Comparison of ENCODE assay signal across 11 cellular contexts in the genomic region with DNA sequence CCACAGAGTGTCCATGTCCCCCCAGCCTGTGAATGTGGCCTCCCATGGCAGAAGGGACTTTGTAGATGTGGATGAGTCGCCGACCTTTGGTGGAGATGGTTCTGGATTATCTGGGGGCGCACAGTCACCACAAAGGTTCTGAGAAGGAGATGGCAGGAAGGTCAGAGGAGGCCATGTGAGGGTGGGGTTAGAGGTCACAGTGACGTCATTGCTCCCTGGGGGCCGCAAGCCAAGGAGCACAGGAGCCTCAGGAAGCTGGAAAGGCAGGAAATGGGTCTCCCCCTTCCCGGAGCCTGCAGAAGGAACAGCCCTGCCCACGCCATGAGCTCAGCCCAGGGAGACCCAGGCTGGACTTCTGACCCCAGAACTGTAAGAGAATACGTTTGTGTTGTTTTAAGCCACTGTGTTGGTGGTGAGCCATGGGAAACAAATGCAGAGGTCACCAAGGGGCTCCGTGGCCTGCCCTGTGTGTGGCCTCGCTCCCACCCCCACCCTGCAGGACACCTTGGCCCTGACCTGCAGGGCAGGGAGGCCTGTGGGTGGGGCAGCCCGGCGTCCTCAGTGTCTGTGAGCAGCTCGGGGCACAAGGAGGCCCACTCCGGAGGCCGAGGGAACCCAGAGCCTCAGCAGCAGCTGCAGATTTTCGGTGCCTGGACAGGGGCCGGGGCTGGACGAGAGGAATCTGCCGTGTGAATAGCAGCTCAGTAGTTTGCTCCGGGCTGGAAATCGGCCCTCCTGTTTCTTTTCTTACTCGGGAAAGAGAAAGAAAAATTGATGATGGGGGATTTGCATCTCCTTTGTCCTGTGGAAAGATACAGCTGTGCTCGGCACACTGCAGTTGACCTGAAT. TPM values are rescaled to one million over a fixed set of nuclear protein-coding genes. Genes with fewer than 3 reads are reported as not detected.
DNase-seq lines count a peak whose midpoint lies in the region; ATAC-seq, FAIRE-seq and TF ChIP-seq lines count a peak whose summit lies in the region.
"Had no signal": no experiment of that assay in that cellular context is flagged by ENCODE, and none has a peak within 500 bp of the region (broad histone marks: within the 10 kb centered on the region; RNA-seq: fewer than 3 reads in every experiment).

No MANE protein-coding gene starts in this region.

- H3K79me2 ChIP-seq in neural progenitor cell (ENCODE audit: low read depth): no peaks in the 10 kb centered on the region

- H4K20me1 ChIP-seq in neural progenitor cell (ENCODE audit: low read depth): no peaks in the 10 kb centered on the region

- no peaks in the 10 kb centered on the region for H3K36me3 Mint-ChIP-seq in CD8-positive, alpha-beta T cell
- H3K36me3 Mint-ChIP-seq in neural progenitor cell: no peaks in the 10 kb centered on the region

- H3K4me1 ChIP-seq in CD8-positive, alpha-beta T cell (ENCODE audit: insufficient read depth, low read length): peaks cover 3% of the 10 kb centered on the region
- H3K4me1 ChIP-seq in neural progenitor cell: peaks cover 5% of the 10 kb centered on the region

- CTCF ChIA-PET in CD8-positive, alpha-beta T cell (lab: Charles Lee): no interaction called here

- no peak for FAIRE-seq in RCC 7860 (lab: Jason Lieb, UNC)

- no peaks in the 10 kb centered on the region for H3K9me3 Mint-ChIP-seq in CD8-positive, alpha-beta T cell
- H3K9me3 Mint-ChIP-seq in neural progenitor cell: no peaks in the 10 kb centered on the region
- H3K9me3 Mint-ChIP-seq: effector memory CD8-positive, alpha-beta T cell had no signal

- H2AFZ ChIP-seq in neural progenitor cell (replicated peaks): no peak overlapping the region

- no peaks in the 10 kb centered on the region for H3K9me3 ChIP-seq in CD8-positive, alpha-beta T cell (ENCODE audit: low read length)
- no peaks in the 10 kb centered on the region for H3K9me3 ChIP-seq in neural progenitor cell (ENCODE audit: low read depth)

- POLR2A ChIA-PET in CD8-positive, alpha-beta T cell (lab: Charles Lee): no interaction called here

- TF ChIP-seq CTCF in CD8-positive, alpha-beta T cell (IDR thresholded peaks at IDR 0.05): no peak
- TF ChIP-seq CTCF in fibroblast of mammary gland (conservative IDR thresholded peaks at IDR 0.05; ENCODE audit: control insufficient read depth, insufficient read depth, low read depth, low read length): no peak
- no peak for TF ChIP-seq CTCF in neural progenitor cell (IDR thresholded peaks at IDR 0.05)

- ATAC-seq in CD8-positive, alpha-beta T cell: no peak
- no peak for ATAC-seq in HG03378 (IDR thresholded peaks at IDR 0.05; ENCODE audit: unreplicated experiment)
- ATAC-seq: effector memory CD8-positive, alpha-beta T cell; Panc1 had no signal

- H3K4me1 Mint-ChIP-seq in CD8-positive, alpha-beta T cell (ENCODE audit: low read depth): peaks cover 5% of the 10 kb centered on the region
- peaks cover 25% of the 10 kb centered on the region for H3K4me1 Mint-ChIP-seq in neural progenitor cell

- no peak overlapping the region for H3K4me3 ChIP-seq in CD8-positive, alpha-beta T cell (ENCODE audit: low read depth, low read length)
- H3K4me3 ChIP-seq in fibroblast of mammary gland (ENCODE audit: control insufficient read depth, low read depth, low read length): no peak overlapping the region
- H3K4me3 ChIP-seq in neural progenitor cell: no peak overlapping the region

- H3K27ac Mint-ChIP-seq in CD8-positive, alpha-beta T cell: peak overlapping the region; percentile 53
- H3K27ac Mint-ChIP-seq in neural progenitor cell: peak overlapping the region; percentile 55
- H3K27ac Mint-ChIP-seq: memory B cell had no signal

- no peak overlapping the region for H3K9ac ChIP-seq in neural progenitor cell

- intact Hi-C loops in CD8-positive, alpha-beta T cell (cut with DNase I, micrococcal nuclease): no loop called here

- H3F3A ChIP-seq in neural progenitor cell (ENCODE audit: low read depth): no peaks in the 10 kb centered on the region

- no peak overlapping the region for H3K27ac ChIP-seq in CD8-positive, alpha-beta T cell (ENCODE audit: low read depth, low read length)
- H3K27ac ChIP-seq in neural progenitor cell: no peak overlapping the region

- DNase-seq in CD8-positive, alpha-beta T cell: no peak
- peak; percentile 47 for DNase-seq in RCC 7860 (ENCODE audit: low spot score)
- peak; percentile 78 for DNase-seq in fibroblast of mammary gland (ENCODE audit: low read depth)
- no peak for DNase-seq in neural progenitor cell (ENCODE audit: low spot score)
- DNase-seq in hippocampal formation (lab: John Stamatoyannopoulos, UW): no peak
- DNase-seq in A172 (ENCODE audit: low spot score): no peak
- no peak for DNase-seq in GOT3 (lab: John Stamatoyannopoulos, UW)
- DNase-seq: effector memory CD8-positive, alpha-beta T cell had no signal

- no peak overlapping the region for H3K4me3 Mint-ChIP-seq in CD8-positive, alpha-beta T cell
- no peak overlapping the region for H3K4me3 Mint-ChIP-seq in neural progenitor cell
- H3K4me3 Mint-ChIP-seq: memory B cell had no signal

- H3K27me3 Mint-ChIP-seq in CD8-positive, alpha-beta T cell (ENCODE audit: low read depth): no peaks in the 10 kb centered on the region
- H3K27me3 Mint-ChIP-seq in neural progenitor cell (ENCODE audit: insufficient read depth, low read depth): peaks cover 4% of the 10 kb centered on the region
- H3K27me3 Mint-ChIP-seq: effector memory CD8-positive, alpha-beta T cell; memory B cell had no signal

- no peak overlapping the region for H3K4me2 ChIP-seq in neural progenitor cell

- H3K36me3 ChIP-seq in CD8-positive, alpha-beta T cell (ENCODE audit: insufficient read depth, low read length): no peaks in the 10 kb centered on the region
- H3K36me3 ChIP-seq in neural progenitor cell: no peaks in the 10 kb centered on the region

- no peaks in the 10 kb centered on the region for H3K27me3 ChIP-seq in CD8-positive, alpha-beta T cell (ENCODE audit: insufficient read depth, low read length)
- H3K27me3 ChIP-seq in neural progenitor cell: no peaks in the 10 kb centered on the region

RNA-seq across cellular contexts. Expression of a gene that starts 32.1 kb away (rescaled TPM):
- 1 to 10 TPM; 8.4 to 8.7 TPM for total RNA-seq in CD8-positive, alpha-beta T cell
- 30.2 and 32.2 TPM in 2 replicates for total RNA-seq in neural progenitor cell (ENCODE audit: low replicate concordance)
- 12.9 and 106 TPM in 2 replicates for total RNA-seq in A172 (2014; rRNA removed; shearing (Covaris generic))

Comparison
In these comparisons a context has a peak if more than half of its experiments do, and no peak if none do; other contexts are left out.
1. DNase-seq: peak in RCC 7860 (single experiment) and fibroblast of mammary gland (single experiment); none in CD8-positive, alpha-beta T cell (0 of 7), neural progenitor cell (single experiment), hippocampal formation (0 of 2), A172 (single experiment) and GOT3 (single experiment).